In genomic region chr3:27533718-27534578, GRCh38 we compare ENCODE assay signal across 9 cellular contexts. TPM values are rescaled to one million over a fixed set of nuclear protein-coding genes. Genes with fewer than 3 reads are reported as not detected.
A peak's percentile ranks its signal among the peaks of the same experiment; 100 is the strongest.
DNase-seq lines count a peak whose midpoint lies in the region; ATAC-seq and TF ChIP-seq lines count a peak whose summit lies in the region.
"Had no signal": no experiment of that assay in that cellular context is flagged by ENCODE, and none has a peak within 500 bp of the region (broad histone marks: within the 10 kb centered on the region; RNA-seq: fewer than 3 reads in every experiment).

No MANE protein-coding gene starts in this region.

- H3K27ac ChIP-seq in A673 (ENCODE audit: low read depth, low read length, poor library complexity, severe bottlenecking) (no peak overlapping the region), lower lobe of right lung (peak overlapping the region; percentile 51)

- H3K27me3 ChIP-seq in A673 (replicated peaks; ENCODE audit: insufficient read depth, low read depth, low read length, poor library complexity), result no peaks in the 10 kb centered on the region
- no peaks in the 10 kb centered on the region for H3K27me3 ChIP-seq in lower lobe of right lung (ENCODE audit: low read depth)

- H3K27me3 Mint-ChIP-seq in nephron progenitor cell (ENCODE audit: low read depth, poor library complexity), result peaks cover 18% of the 10 kb centered on the region

- no peaks in the 10 kb centered on the region for H3K36me3 Mint-ChIP-seq in nephron progenitor cell (ENCODE audit: low read depth)

- TF ChIP-seq CTCF in A673 (conservative IDR thresholded peaks at IDR 0.05; ENCODE audit: low read depth, low read length) (no peak), lower lobe of right lung (IDR thresholded peaks at IDR 0.05) (peak; percentile 11), nephron progenitor cell (IDR thresholded peaks at IDR 0.05) (no peak)

- intact Hi-C loops in A673 (cut with micrococcal nuclease; ENCODE audit: unreplicated experiment), result no loop called here
- intact Hi-C loops in lower lobe of right lung (cut with DNase I), result no loop called here

- DNase-seq in A673 (ENCODE audit: low spot score) (peak; percentile 76), T-helper 22 cell (ENCODE audit: low read depth) (peak; percentile 9), dermis blood vessel endothelial cell (peak; percentile 96), lower lobe of right lung (no peak), stromal cell of bone marrow (ENCODE audit: low read depth) (peak; percentile 100), nephron progenitor cell (no peak)

- H3K27ac Mint-ChIP-seq in nephron progenitor cell, result no peak overlapping the region

- H3K9me3 ChIP-seq in A673 (ENCODE audit: low read depth, low read length, poor library complexity, severe bottlenecking) (no peaks in the 10 kb centered on the region), lower lobe of right lung (no peaks in the 10 kb centered on the region)
- H3K9me3 ChIP-seq: HAP-1 had no signal

- H3K9me3 Mint-ChIP-seq in nephron progenitor cell, result no peaks in the 10 kb centered on the region

- POLR2A ChIA-PET in A673 (lab: Charles Lee; ENCODE audit: low non-redundant PET), result no interaction called here

- peaks cover 21% of the 10 kb centered on the region for H3K4me1 Mint-ChIP-seq in nephron progenitor cell

- no TSS peak for BruUV-seq in A673 (replicated peaks; lab: Mats Ljungman, UMichigan)

- CTCF ChIA-PET in A673 (lab: Charles Lee), result no interaction called here

- ATAC-seq in GM18858 (IDR thresholded peaks at IDR 0.05; ENCODE audit: unreplicated experiment) (peak; percentile 62), HG03460 (IDR thresholded peaks at IDR 0.05; ENCODE audit: unreplicated experiment) (peak; percentile 79), lower lobe of right lung (peak; percentile 65 to 79)

- no peak overlapping the region for H3K4me3 ChIP-seq in A673 (ENCODE audit: low read depth, low read length, poor library complexity, severe bottlenecking)
- H3K4me3 ChIP-seq in lower lobe of right lung, result no peak overlapping the region
- H3K4me3 ChIP-seq: HAP-1 had no signal

- H3K36me3 ChIP-seq in A673 (ENCODE audit: insufficient read depth, low read length, poor library complexity, severe bottlenecking) (no peaks in the 10 kb centered on the region), lower lobe of right lung (no peaks in the 10 kb centered on the region)
- H3K36me3 ChIP-seq: HAP-1 had no signal

- no peaks in the 10 kb centered on the region for H3K4me1 ChIP-seq in A673 (ENCODE audit: insufficient read depth, low read length, poor library complexity, severe bottlenecking)
- peaks cover 25% of the 10 kb centered on the region for H3K4me1 ChIP-seq in lower lobe of right lung

- H3K4me3 Mint-ChIP-seq in nephron progenitor cell, result no peak overlapping the region

RNA-seq across cellular contexts. Expression of gene SLC4A7, which starts 49.8 kb away (rescaled TPM):
- total RNA-seq in A673 (2021) (22.6 and 26.2 TPM in 2 replicates), dermis blood vessel endothelial cell (73.2 and 79.0 TPM in 2 replicates), lower lobe of right lung (17.2 TPM)

Comparison
In these comparisons a context has a peak if more than half of its experiments do, and no peak if none do; other contexts are left out.
1. DNase-seq: peak in A673 (single experiment), T-helper 22 cell (single experiment), dermis blood vessel endothelial cell (single experiment) and stromal cell of bone marrow (single experiment); none in lower lobe of right lung (single experiment) and nephron progenitor cell (single experiment).
2. Peak in every context shown above with its lines, with median percentiles within 50 percentile points of each other: ATAC-seq.